ENCODE assay signal across 8 cellular contexts in the genomic region with DNA sequence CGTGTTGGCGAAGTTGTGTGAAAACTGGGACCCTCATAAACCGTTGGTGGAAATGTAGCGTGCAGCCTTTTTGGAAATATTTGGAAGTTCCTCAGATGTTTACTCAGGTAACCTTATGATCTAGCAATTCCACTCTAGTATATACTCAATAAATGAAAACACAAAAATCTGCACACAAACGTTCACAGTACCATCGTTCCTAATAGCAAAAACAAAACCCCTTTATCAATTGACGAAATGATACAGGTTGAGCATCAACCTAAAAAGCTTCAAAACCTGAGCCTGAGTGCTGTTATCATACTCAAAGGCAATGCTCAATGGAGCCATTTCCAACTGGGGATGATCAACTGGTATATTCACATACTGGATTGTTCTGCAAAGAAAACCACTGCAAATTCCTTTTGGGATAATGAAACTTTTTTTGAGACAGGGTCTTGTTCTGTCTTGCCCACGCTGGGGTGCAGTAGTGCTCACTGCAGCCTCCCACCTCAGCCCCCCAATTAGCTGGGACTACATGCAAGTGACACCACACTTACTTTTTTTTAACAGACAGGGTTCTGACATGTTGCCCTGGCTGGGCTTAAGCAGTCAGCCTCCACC. TPM values are rescaled to one million over a fixed set of nuclear protein-coding genes. Genes with fewer than 3 reads are reported as not detected.
DNase-seq lines count a peak whose midpoint lies in the region; ATAC-seq and TF ChIP-seq lines count a peak whose summit lies in the region.

No MANE protein-coding gene starts in this region.

- H3K4ac ChIP-seq in trophoblast cell (ENCODE audit: low read depth, low read length) = no peak overlapping the region

- no peak overlapping the region for H2BK12ac ChIP-seq in trophoblast cell (ENCODE audit: low read length)

- H3K4me2 ChIP-seq in trophoblast cell (ENCODE audit: low read length) = peak overlapping the region; percentile 63

- H3K27me3 ChIP-seq in Panc1 (ENCODE audit: control insufficient read depth, insufficient read depth, low read length) (no peaks in the 10 kb centered on the region), trophoblast cell (ENCODE audit: insufficient read depth, low read length) (no peaks in the 10 kb centered on the region)
- no peaks in the 10 kb centered on the region for H3K27me3 ChIP-seq in effector memory CD4-positive, alpha-beta T cell (replicated peaks; ENCODE audit: control insufficient read depth, insufficient read depth, low read length, poor library complexity, severe bottlenecking)

- no peak overlapping the region for H4K8ac ChIP-seq in trophoblast cell (ENCODE audit: low read depth, low read length)

- H3K9me3 ChIP-seq in Panc1 (ENCODE audit: control insufficient read depth, insufficient read depth, low read depth, low read length) (no peaks in the 10 kb centered on the region), trophoblast cell (ENCODE audit: insufficient read depth, low read depth, low read length) (no peaks in the 10 kb centered on the region)
- no peaks in the 10 kb centered on the region for H3K9me3 ChIP-seq in effector memory CD4-positive, alpha-beta T cell (ENCODE audit: control insufficient read depth, low read length)

- H3K4me1 ChIP-seq in Panc1 (ENCODE audit: control insufficient read depth, insufficient read depth, low read length) = peaks cover 27% of the 10 kb centered on the region
- H3K4me1 ChIP-seq in effector memory CD4-positive, alpha-beta T cell (ENCODE audit: control insufficient read depth, insufficient read depth, low read length, poor library complexity, severe bottlenecking) = peaks cover 34% of the 10 kb centered on the region
- peaks cover 0 to 4% of the 10 kb centered on the region in 2 experiments for H3K4me1 ChIP-seq in trophoblast cell (ENCODE audit: control insufficient read depth in 1 of 2, insufficient read depth in 2 of 2, low read length in 2 of 2)

- H2BK5ac ChIP-seq in trophoblast cell (ENCODE audit: low read depth, low read length, poor library complexity) = no peak overlapping the region

- no peak overlapping the region for H3K14ac ChIP-seq in trophoblast cell (ENCODE audit: low read length)

- peaks cover 13% of the 10 kb centered on the region for H3K79me2 ChIP-seq in trophoblast cell (ENCODE audit: control insufficient read depth, insufficient read depth, low read length, poor library complexity)

- peak overlapping the region; percentile 43 for H3K9ac ChIP-seq in trophoblast cell (ENCODE audit: low read length)

- DNase-seq in G401 (ENCODE audit: low spot score) (peak; percentile 18), Panc1 (ENCODE audit: low read depth, low spot score) (no peak), trophoblast cell (no peak), NCI-H146 treated with DMSO at 0.1 percent for 48 hours (lab: John Stamatoyannopoulos, UW; ENCODE audit: unreplicated experiment) (no peak), NCI-H1436 (lab: John Stamatoyannopoulos, UW) (no peak), DMS79 (lab: John Stamatoyannopoulos, UW) (no peak)
- no peak for DNase-seq in effector memory CD4-positive, alpha-beta T cell

- POLR2A ChIA-PET in Panc1 (lab: Charles Lee) = interaction anchor here (0.7 kb wide), 1 partner anchor 1554 kb away, joined by 3 read pairs; no protein-coding TSS in a partner anchor

- no CpG with 5 or more reads among the region's 8 CpGs for WGBS in trophoblast cell (ENCODE audit: extremely low coverage, insufficient coverage, insufficient read length)

- no peak overlapping the region for H2BK120ac ChIP-seq in trophoblast cell (ENCODE audit: insufficient read depth, low read length, poor library complexity)

- no peak for TF ChIP-seq CTCF in Panc1 (IDR thresholded peaks at IDR 0.05)

- H2AFZ ChIP-seq in trophoblast cell (ENCODE audit: insufficient read depth, low read length, poor library complexity) = no peak overlapping the region

- ATAC-seq in Panc1 (no peak; the same call in 1 of the 2 replicates), GM21825 (IDR thresholded peaks at IDR 0.05; ENCODE audit: unreplicated experiment) (no peak)

- BruUV-seq in Panc1 (replicated peaks; lab: Mats Ljungman, UMichigan) = no TSS peak

- H3K23ac ChIP-seq in trophoblast cell (ENCODE audit: low read length) = no peak overlapping the region

- no peak overlapping the region for H4K91ac ChIP-seq in trophoblast cell (ENCODE audit: low read depth, low read length)

- H2AK5ac ChIP-seq in trophoblast cell (ENCODE audit: low read length) = no peak overlapping the region

- in situ Hi-C loops in G401 (cut with HindIII; ENCODE audit: low sequenced_read_pairs) (no loop called here), Panc1 (cut with HindIII; ENCODE audit: low pct_unique_long_range_greater_than_20kb, low sequenced_read_pairs) (no loop called here)

- H3K79me1 ChIP-seq in trophoblast cell (ENCODE audit: low read length) = peaks cover 12% of the 10 kb centered on the region

- H3K27ac ChIP-seq in Panc1 (ENCODE audit: low read length) (peak overlapping the region; percentile 98), trophoblast cell (ENCODE audit: low read depth, low read length) (peak overlapping the region; percentile 49)
- H3K27ac ChIP-seq in effector memory CD4-positive, alpha-beta T cell (ENCODE audit: insufficient read depth, low read length, poor library complexity, severe bottlenecking) = peak overlapping the region; percentile 87

- intact Hi-C loops in Panc1 (cut with micrococcal nuclease; ENCODE audit: unreplicated experiment) = no loop called here

- H3K4me3 ChIP-seq in Panc1 (ENCODE audit: low read depth in 2 of 2, low read length in 2 of 2) = peak overlapping the region; percentile 84 to 91
- peak overlapping the region; percentile 61 for H3K4me3 ChIP-seq in effector memory CD4-positive, alpha-beta T cell (ENCODE audit: insufficient read depth, low read depth, low read length, poor library complexity, severe bottlenecking)
- H3K4me3 ChIP-seq in trophoblast cell (ENCODE audit: low read depth, low read length) = no peak overlapping the region

- H3K36me3 ChIP-seq in Panc1 (ENCODE audit: control insufficient read depth, insufficient read depth, low read length) (peaks cover 33% of the 10 kb centered on the region), trophoblast cell (ENCODE audit: control insufficient read depth in 1 of 2, insufficient read depth in 2 of 2, low read length in 2 of 2) (peaks cover 8 to 24% of the 10 kb centered on the region in 2 experiments)
- H3K36me3 ChIP-seq in effector memory CD4-positive, alpha-beta T cell (ENCODE audit: control insufficient read depth, insufficient read depth, low read length) = peaks cover 27% of the 10 kb centered on the region

- CTCF ChIA-PET in Panc1 (lab: Charles Lee) = no interaction called here

- no peak overlapping the region for H3K18ac ChIP-seq in trophoblast cell (ENCODE audit: low read length)

- no peak overlapping the region for H4K12ac ChIP-seq in trophoblast cell (ENCODE audit: low read depth, low read length)

RNA-seq across cellular contexts. Expression of gene C18orf32, which starts 0.8 kb away (rescaled TPM):
- 43.1 and 44.7 TPM in 2 replicates for total RNA-seq in G401 (2014; rRNA removed; shearing (Covaris generic))
- 38.0 TPM for total RNA-seq in Panc1 (2021; ENCODE audit: unreplicated experiment)
- 9.3 TPM for polyA plus RNA-seq in Panc1 (2012; ENCODE audit: insufficient read length)
- 54.6 and 59.3 TPM in 2 replicates for polyA plus RNA-seq in trophoblast cell (2013)

RNA-seq across cellular contexts. Expression of gene RPL17, which starts 4.5 kb away (rescaled TPM):
- 3,937 and 4,835 TPM in 2 replicates for total RNA-seq in G401 (2014; rRNA removed; shearing (Covaris generic))
- total RNA-seq in Panc1 (2021; ENCODE audit: unreplicated experiment) = 874 TPM
- 719 TPM for polyA plus RNA-seq in Panc1 (2012; ENCODE audit: insufficient read length)
- polyA plus RNA-seq in trophoblast cell (2013) = 3,507 and 3,728 TPM in 2 replicates

RNA-seq across cellular contexts. Expression of gene DYM, which starts 27.4 kb away (rescaled TPM):
- 137 and 164 TPM in 2 replicates for total RNA-seq in G401 (2014; rRNA removed; shearing (Covaris generic))
- 28.7 TPM for total RNA-seq in Panc1 (2021; ENCODE audit: unreplicated experiment)
- polyA plus RNA-seq in Panc1 (2012; ENCODE audit: insufficient read length) = 11.8 TPM
- 55.4 and 55.9 TPM in 2 replicates for polyA plus RNA-seq in trophoblast cell (2013)
